ENCODE assay signal across 25 cellular contexts in genomic region chr12:108447168-108447840, GRCh38.
A peak's percentile ranks its signal among the peaks of the same experiment; 100 is the strongest.
DNase-seq lines count a peak whose midpoint lies in the region; ATAC-seq and TF ChIP-seq lines count a peak whose summit lies in the region.
"Had no signal": no experiment of that assay in that cellular context is flagged by ENCODE, and none has a peak within 500 bp of the region (broad histone marks: within the 10 kb centered on the region; RNA-seq: fewer than 3 reads in every experiment).

No MANE protein-coding gene starts in this region.

- H3K27ac ChIP-seq in breast epithelium (peak overlapping the region in 1 of 2 donors; percentile 72), lower lobe of right lung (peak overlapping the region; percentile 19), upper lobe of left lung (peak overlapping the region in 3 of 4 donors; percentile 31 to 55 (median 40))
- H3K27ac ChIP-seq: 22Rv1, neutrophil, tibial artery had no signal

- H3K4me3 ChIP-seq in breast epithelium (no peak overlapping the region), choroid plexus epithelial cell (ENCODE audit: low read depth, low read length) (no peak overlapping the region), lower lobe of right lung (no peak overlapping the region), upper lobe of left lung (no peak overlapping the region)
- H3K4me3 ChIP-seq: esophagus muscularis mucosa, sigmoid colon, tibial artery had no signal

- no peak for TF ChIP-seq CTCF in MCF 10A (IDR thresholded peaks at IDR 0.05; ENCODE audit: unreplicated experiment)
- no peak for TF ChIP-seq CTCF in breast epithelium (IDR thresholded peaks at IDR 0.05)
- no peak for TF ChIP-seq CTCF in choroid plexus epithelial cell (conservative IDR thresholded peaks at IDR 0.05; ENCODE audit: low read depth, low read length)
- TF ChIP-seq CTCF in lower lobe of right lung (IDR thresholded peaks at IDR 0.05): no peak
- TF ChIP-seq CTCF in upper lobe of left lung (IDR thresholded peaks at IDR 0.05): no peak

- peaks cover 16% of the 10 kb centered on the region for H3K27me3 Mint-ChIP-seq in MCF 10A (ENCODE audit: insufficient read depth, unreplicated experiment)
- peaks cover 4% of the 10 kb centered on the region for H3K27me3 Mint-ChIP-seq in activated CD4-positive, alpha-beta T cell treated with anti-CD3 and anti-CD28 coated beads, Interleukin-2, amount 10 ng/mL, durations not matched to agents 24 days and 14 days

- POLR2A ChIA-PET in MCF 10A (lab: Yijun Ruan, JAX): interaction anchor here (0.7 kb wide), 1 partner anchor 74 kb away, joined by 3 read pairs; no protein-coding TSS in a partner anchor

- H3K36me3 Mint-ChIP-seq in MCF 10A (ENCODE audit: insufficient read depth, unreplicated experiment): no peaks in the 10 kb centered on the region
- H3K36me3 Mint-ChIP-seq in activated CD4-positive, alpha-beta T cell treated with anti-CD3 and anti-CD28 coated beads, Interleukin-2, amount 10 ng/mL, durations not matched to agents 24 days and 14 days (ENCODE audit: low read depth): no peaks in the 10 kb centered on the region
- H3K36me3 Mint-ChIP-seq: CD14-positive monocyte had no signal

- H3K9me3 Mint-ChIP-seq in MCF 10A (ENCODE audit: unreplicated experiment): peaks cover 7% of the 10 kb centered on the region
- H3K9me3 Mint-ChIP-seq in activated CD4-positive, alpha-beta T cell treated with anti-CD3 and anti-CD28 coated beads, Interleukin-2, amount 10 ng/mL, durations not matched to agents 24 days and 14 days: no peaks in the 10 kb centered on the region
- H3K9me3 Mint-ChIP-seq: CD14-positive monocyte had no signal

- no peaks in the 10 kb centered on the region for H3K4me1 ChIP-seq in breast epithelium
- peaks cover 8% of the 10 kb centered on the region for H3K4me1 ChIP-seq in lower lobe of right lung
- H3K4me1 ChIP-seq in upper lobe of left lung: peaks cover 5 to 20% (median 17%) of the 10 kb centered on the region in 4 donors
- H3K4me1 ChIP-seq: sigmoid colon had no signal

- peak overlapping the region; percentile 35 for H3K27ac Mint-ChIP-seq in MCF 10A (ENCODE audit: low read depth, unreplicated experiment)
- no peak overlapping the region for H3K27ac Mint-ChIP-seq in activated CD4-positive, alpha-beta T cell treated with anti-CD3 and anti-CD28 coated beads, Interleukin-2, amount 10 ng/mL, durations not matched to agents 24 days and 14 days
- H3K27ac Mint-ChIP-seq: CD14-positive monocyte had no signal

- no TSS peak for BruUV-seq in MCF 10A (replicated peaks; lab: Mats Ljungman, UMichigan)

- peaks cover 26% of the 10 kb centered on the region for H3K4me1 Mint-ChIP-seq in MCF 10A (ENCODE audit: insufficient read depth, unreplicated experiment)
- peaks cover under 1% of the 10 kb centered on the region for H3K4me1 Mint-ChIP-seq in activated CD4-positive, alpha-beta T cell treated with anti-CD3 and anti-CD28 coated beads, Interleukin-2, amount 10 ng/mL, durations not matched to agents 24 days and 14 days

- no peaks in the 10 kb centered on the region for H3K36me3 ChIP-seq in breast epithelium
- no peaks in the 10 kb centered on the region for H3K36me3 ChIP-seq in lower lobe of right lung
- H3K36me3 ChIP-seq in upper lobe of left lung: no peaks in the 10 kb centered on the region
- H3K36me3 ChIP-seq: esophagus muscularis mucosa, neutrophil, sigmoid colon, tibial artery had no signal

- ATAC-seq in lower lobe of right lung (no peak), upper lobe of left lung (ENCODE audit: low FRiP score in 2 of 2) (no peak), HG03342 (IDR thresholded peaks at IDR 0.05; ENCODE audit: unreplicated experiment) (no peak)
- ATAC-seq: activated CD4-positive, CD25-positive, alpha-beta regulatory T cell treated with anti-CD3 and anti-CD28 coated beads, Interleukin-2, amount 50 U/mL, for 24 hours; HepG2 had no signal

- 50 to 54% methylated on average over 1 of the region's 1 CpG for WGBS in upper lobe of left lung, 2 donors

- no peaks in the 10 kb centered on the region for H3K9me3 ChIP-seq in breast epithelium
- H3K9me3 ChIP-seq in lower lobe of right lung: no peaks in the 10 kb centered on the region
- H3K9me3 ChIP-seq in upper lobe of left lung: no peaks in the 10 kb centered on the region
- H3K9me3 ChIP-seq: esophagus muscularis mucosa, neutrophil, sigmoid colon, tibial artery had no signal

- DNase-seq in MCF 10A (ENCODE audit: unreplicated experiment): peak; percentile 74
- no peak for DNase-seq in breast epithelium (ENCODE audit: low spot score in 2 of 2)
- peak; percentile 57 for DNase-seq in choroid plexus epithelial cell (ENCODE audit: low read depth)
- DNase-seq in lower lobe of right lung: no peak
- DNase-seq in upper lobe of left lung: no peak
- DNase-seq in RKO (ENCODE audit: low spot score): no peak
- DNase-seq in activated CD4-positive, alpha-beta T cell treated with anti-CD3 and anti-CD28 coated beads, Interleukin-2, amount 10 ng/mL, durations not matched to agents 24 days and 14 days: no peak
- DNase-seq: activated gamma-delta T cell treated with Interleukin-2 at 50 U/mL for 16 hours; dermis blood vessel endothelial cell; DMS53; H7; NCI-H2081 treated with DMSO at 0.1 percent for 48 hours; NCI-H82; RPMI8226; stimulated activated CD4-positive, alpha-beta T cell treated with anti-CD3 and anti-CD28 coated beads, Interleukin-4, amount 100 ng/mL, for 1 hour; T-helper 1 cell; tibial artery had no signal

- TF ChIP-seq EP300 in upper lobe of left lung (IDR thresholded peaks at IDR 0.05): no peak

- CTCF ChIA-PET in MCF 10A (lab: Yijun Ruan, JAX): interaction anchor here (0.6 to 0.9 kb wide), 2 partner anchors 303 to 1430 kb away, joined by 5 read pairs; no protein-coding TSS in a partner anchor

- TF ChIP-seq POLR2A in breast epithelium (IDR thresholded peaks at IDR 0.05) (no peak), upper lobe of left lung (IDR thresholded peaks at IDR 0.05) (no peak)

- H3K27me3 ChIP-seq in breast epithelium (no peaks in the 10 kb centered on the region), lower lobe of right lung (ENCODE audit: low read depth) (no peaks in the 10 kb centered on the region), upper lobe of left lung (no peaks in the 10 kb centered on the region)
- H3K27me3 ChIP-seq: tibial artery had no signal

- H3K4me3 Mint-ChIP-seq in MCF 10A (ENCODE audit: unreplicated experiment): peak overlapping the region; percentile 3
- H3K4me3 Mint-ChIP-seq in activated CD4-positive, alpha-beta T cell treated with anti-CD3 and anti-CD28 coated beads, Interleukin-2, amount 10 ng/mL, durations not matched to agents 24 days and 14 days: no peak overlapping the region

- intact Hi-C loops in MCF 10A (cut with micrococcal nuclease): no loop called here
- intact Hi-C loops in breast epithelium (cut with DNase I; ENCODE audit: low total_unique reads): no loop called here
- intact Hi-C loops in lower lobe of right lung (cut with DNase I): no loop called here
- intact Hi-C loops in activated CD4-positive, alpha-beta T cell treated with anti-CD3 and anti-CD28 coated beads, Interleukin-2, amount 10 ng/mL, durations not matched to agents 24 days and 14 days (cut with micrococcal nuclease): no loop called here

Comparison
In these comparisons a context has a peak if more than half of its experiments do, and no peak if none do; other contexts are left out.
1. DNase-seq: peak in MCF 10A (single experiment) and choroid plexus epithelial cell (single experiment); none in breast epithelium (0 of 2), lower lobe of right lung (single experiment), upper lobe of left lung (0 of 2), RKO (single experiment) and activated CD4-positive, alpha-beta T cell treated with anti-CD3 and anti-CD28 coated beads, Interleukin-2, amount 10 ng/mL, durations not matched to agents 24 days and 14 days (single experiment).